ENCODE assay signal across 1 cellular context in genomic region chr5:62273691-62274090, GRCh38.
TF ChIP-seq lines count a peak whose summit lies in the region.

No MANE protein-coding gene starts in this region.

TF ChIP-seq in K562, 482 proteins besides CTCF, POLR2A, EP300 and RAD21 (continued from another document):
- no peak for TF ChIP-seq DACH1 (IDR thresholded peaks at IDR 0.05; ENCODE audit: partially characterized antibody)
- TF ChIP-seq, protein P1, sequence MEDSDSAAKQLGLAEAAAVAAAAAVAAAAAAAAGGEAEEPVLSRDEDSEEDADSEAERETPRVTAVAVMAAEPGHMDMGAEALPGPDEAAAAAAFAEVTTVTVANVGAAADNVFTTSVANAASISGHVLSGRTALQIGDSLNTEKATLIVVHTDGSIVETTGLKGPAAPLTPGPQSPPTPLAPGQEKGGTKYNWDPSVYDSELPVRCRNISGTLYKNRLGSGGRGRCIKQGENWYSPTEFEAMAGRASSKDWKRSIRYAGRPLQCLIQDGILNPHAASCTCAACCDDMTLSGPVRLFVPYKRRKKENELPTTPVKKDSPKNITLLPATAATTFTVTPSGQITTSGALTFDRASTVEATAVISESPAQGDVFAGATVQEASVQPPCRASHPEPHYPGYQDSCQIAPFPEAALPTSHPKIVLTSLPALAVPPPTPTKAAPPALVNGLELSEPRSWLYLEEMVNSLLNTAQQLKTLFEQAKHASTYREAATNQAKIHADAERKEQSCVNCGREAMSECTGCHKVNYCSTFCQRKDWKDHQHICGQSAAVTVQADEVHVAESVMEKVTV (CRISPR knock-in tag; IDR thresholded peaks at IDR 0.05), result no peak
